ENCODE assay signal across 16 cellular contexts in the genomic region with DNA sequence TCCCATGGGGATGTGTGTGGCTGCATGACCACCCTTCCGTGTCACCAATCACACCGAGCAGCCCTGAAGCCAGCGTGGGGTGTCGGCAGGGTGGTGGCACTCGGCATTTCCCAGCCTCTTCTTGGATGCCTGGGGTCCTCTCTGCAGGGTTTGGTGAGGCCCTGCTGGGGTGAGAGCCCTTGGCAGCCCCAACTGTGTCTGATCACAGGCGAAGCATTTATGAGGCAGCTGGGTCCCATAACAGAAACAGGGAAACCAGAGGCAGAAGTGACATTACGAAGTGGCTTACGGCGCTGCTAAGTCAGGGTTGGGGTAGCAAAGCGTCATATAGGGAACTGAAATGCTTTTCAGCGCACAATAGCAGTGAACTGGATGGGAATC.
A peak's percentile ranks its signal among the peaks of the same experiment; 100 is the strongest.
DNase-seq lines count a peak whose midpoint lies in the region; ATAC-seq and TF ChIP-seq lines count a peak whose summit lies in the region.
"Had no signal": no experiment of that assay in that cellular context is flagged by ENCODE, and none has a peak within 500 bp of the region (broad histone marks: within the 10 kb centered on the region; RNA-seq: fewer than 3 reads in every experiment).

No MANE protein-coding gene starts in this region.

- H3K9me3 ChIP-seq in SK-N-MC (ENCODE audit: low read depth, low read length) (no peaks in the 10 kb centered on the region), hepatocyte (ENCODE audit: low read depth) (no peaks in the 10 kb centered on the region)
- H3K9me3 ChIP-seq in naive thymus-derived CD4-positive, alpha-beta T cell (ENCODE audit: control insufficient read depth in 2 of 3, low read length in 3 of 3): no peaks in the 10 kb centered on the region
- H3K9me3 ChIP-seq: right atrium auricular region, transverse colon had no signal

- H4K20me1 ChIP-seq in GM23338 (replicated peaks; ENCODE audit: insufficient read depth): no peaks in the 10 kb centered on the region
- no peaks in the 10 kb centered on the region for H4K20me1 ChIP-seq in hepatocyte (ENCODE audit: insufficient read depth, poor library complexity, severe bottlenecking)

- no peaks in the 10 kb centered on the region for H3K36me3 Mint-ChIP-seq in GM23338 (ENCODE audit: low read depth)
- no peaks in the 10 kb centered on the region for H3K36me3 Mint-ChIP-seq in naive thymus-derived CD4-positive, alpha-beta T cell
- H3K36me3 Mint-ChIP-seq: mesothelial cell of epicardium had no signal

- CTCF ChIA-PET in naive thymus-derived CD4-positive, alpha-beta T cell (lab: Charles Lee): no interaction called here

- peaks cover 15% of the 10 kb centered on the region for H3K4me1 ChIP-seq in GM23338 (ENCODE audit: insufficient read depth)
- peaks cover 0 to 13% of the 10 kb centered on the region in 2 donors for H3K4me1 ChIP-seq in naive thymus-derived CD4-positive, alpha-beta T cell (ENCODE audit: control insufficient read depth in 2 of 2, insufficient read depth in 2 of 2, low read length in 2 of 2)
- no peaks in the 10 kb centered on the region for H3K4me1 ChIP-seq in hepatocyte (ENCODE audit: insufficient read depth)
- H3K4me1 ChIP-seq: transverse colon had no signal

- H3K4me2 ChIP-seq in GM23338 (no peak overlapping the region), hepatocyte (no peak overlapping the region)

- TF ChIP-seq CTCF in GM12864 (IDR thresholded peaks at IDR 0.05; ENCODE audit: low read depth, low read length, missing control alignments) (no peak), GM23338 (conservative IDR thresholded peaks at IDR 0.05; ENCODE audit: low read depth in 2 of 2) (no peak), hepatocyte (IDR thresholded peaks at IDR 0.05; ENCODE audit: poor library complexity) (no peak)

- H3K9me3 Mint-ChIP-seq in GM23338: no peaks in the 10 kb centered on the region
- H3K9me3 Mint-ChIP-seq in naive thymus-derived CD4-positive, alpha-beta T cell: no peaks in the 10 kb centered on the region
- H3K9me3 Mint-ChIP-seq: activated CD4-positive, alpha-beta memory T cell treated with anti-CD3 and anti-CD28 coated beads, Interleukin-2, amount 10 ng/mL, durations not matched to agents 7 days and 5 days; mesothelial cell of epicardium had no signal

- no peaks in the 10 kb centered on the region for H3K27me3 ChIP-seq in GM23338 (ENCODE audit: insufficient read depth)
- H3K27me3 ChIP-seq in naive thymus-derived CD4-positive, alpha-beta T cell (ENCODE audit: control insufficient read depth in 2 of 2, insufficient read depth in 2 of 2, low read length in 2 of 2): no peaks in the 10 kb centered on the region
- H3K27me3 ChIP-seq in hepatocyte: no peaks in the 10 kb centered on the region
- H3K27me3 ChIP-seq: right atrium auricular region had no signal

- WGBS in hepatocyte (ENCODE audit: low lambda C conversion rate, missing lambda C conversion rate): 75% methylated on average over 11 of the region's 11 CpGs

- no peaks in the 10 kb centered on the region for H3K36me3 ChIP-seq in GM23338 (ENCODE audit: insufficient read depth)
- no peaks in the 10 kb centered on the region for H3K36me3 ChIP-seq in SK-N-MC (ENCODE audit: insufficient read depth, low read length)
- no peaks in the 10 kb centered on the region for H3K36me3 ChIP-seq in naive thymus-derived CD4-positive, alpha-beta T cell (ENCODE audit: control insufficient read depth in 2 of 3, insufficient read depth in 3 of 3, low read length in 3 of 3)
- no peaks in the 10 kb centered on the region for H3K36me3 ChIP-seq in hepatocyte (replicated peaks; ENCODE audit: insufficient read depth, low read depth)
- H3K36me3 ChIP-seq: right atrium auricular region, transverse colon had no signal

- peak overlapping the region; percentile 1; the same call in 1 of the 2 replicates for H3K4me3 ChIP-seq in GM12864 (ENCODE audit: low read depth, low read length)
- H3K4me3 ChIP-seq in GM23338: no peak overlapping the region
- 0 out of 2 replicates have a peak overlapping the region, but pooled peaks have one; percentile 28 for H3K4me3 ChIP-seq in SK-N-MC
- no peak overlapping the region for H3K4me3 ChIP-seq in naive thymus-derived CD4-positive, alpha-beta T cell (ENCODE audit: low read length)
- H3K4me3 ChIP-seq in hepatocyte: no peak overlapping the region
- H3K4me3 ChIP-seq: right atrium auricular region, transverse colon had no signal

- peak overlapping the region; percentile 85 for H3K27ac Mint-ChIP-seq in GM23338
- peak overlapping the region in 1 of 9 donors; percentile 6 for H3K27ac Mint-ChIP-seq in naive thymus-derived CD4-positive, alpha-beta T cell
- H3K27ac Mint-ChIP-seq: activated CD4-positive, alpha-beta memory T cell treated with anti-CD3 and anti-CD28 coated beads, Interleukin-2, amount 10 ng/mL, durations not matched to agents 7 days and 5 days; mesothelial cell of epicardium had no signal

- ATAC-seq in GM23338 (no peak), GM21528 (IDR thresholded peaks at IDR 0.05; ENCODE audit: low FRiP score, unreplicated experiment) (no peak)
- ATAC-seq in naive thymus-derived CD4-positive, alpha-beta T cell: peak; percentile 26

- no peak for DNase-seq in GM12864 (ENCODE audit: low read depth)
- no peak for DNase-seq in GM23338 (ENCODE audit: low spot score)
- DNase-seq in SK-N-MC (ENCODE audit: low read depth, low spot score): no peak
- DNase-seq in naive thymus-derived CD4-positive, alpha-beta T cell: no peak
- DNase-seq in hepatocyte (ENCODE audit: low spot score): no peak
- no peak for DNase-seq in stimulated activated CD4-positive, alpha-beta T cell treated with anti-CD3 and anti-CD28 coated beads, Interleukin-2, amount 100 ng/mL, for 24 hours
- no peak for DNase-seq in T-helper 1 cell
- DNase-seq: activated CD4-positive, alpha-beta memory T cell treated with anti-CD3 and anti-CD28 coated beads, Interleukin-2, amount 10 ng/mL, durations not matched to agents 7 days and 5 days; effector CD4-positive, alpha-beta T cell; NCI-H1417 treated with DMSO at 0.1 percent for 48 hours; NCI-H748 treated with DMSO at 0.1 percent for 48 hours; transverse colon had no signal

- peak overlapping the region; percentile 57 for H2AFZ ChIP-seq in GM23338
- no peak overlapping the region for H2AFZ ChIP-seq in hepatocyte

- H3F3A ChIP-seq in GM23338 (replicated peaks; ENCODE audit: low read depth): peaks cover 6% of the 10 kb centered on the region

- peaks cover 13% of the 10 kb centered on the region for H3K27me3 Mint-ChIP-seq in GM23338 (ENCODE audit: insufficient read depth, low read depth, poor library complexity)
- no peaks in the 10 kb centered on the region for H3K27me3 Mint-ChIP-seq in naive thymus-derived CD4-positive, alpha-beta T cell

- 0 out of 2 replicates have a peak overlapping the region, but pooled peaks have one; percentile 85 for H3K27ac ChIP-seq in GM23338 (ENCODE audit: low read depth)
- H3K27ac ChIP-seq in SK-N-MC: peak overlapping the region; percentile 19; the same call in 1 of the 2 replicates
- no peak overlapping the region for H3K27ac ChIP-seq in naive thymus-derived CD4-positive, alpha-beta T cell (ENCODE audit: low read depth, low read length)
- H3K27ac ChIP-seq in hepatocyte: no peak overlapping the region
- H3K27ac ChIP-seq: HL-60 had no signal

- H3K79me2 ChIP-seq in GM23338 (replicated peaks; ENCODE audit: insufficient read depth) (no peaks in the 10 kb centered on the region), hepatocyte (no peaks in the 10 kb centered on the region)

- no peak overlapping the region for H3K4me3 Mint-ChIP-seq in GM23338
- no peak overlapping the region for H3K4me3 Mint-ChIP-seq in naive thymus-derived CD4-positive, alpha-beta T cell
- H3K4me3 Mint-ChIP-seq: activated CD4-positive, alpha-beta memory T cell treated with anti-CD3 and anti-CD28 coated beads, Interleukin-2, amount 10 ng/mL, durations not matched to agents 7 days and 5 days; mesothelial cell of epicardium had no signal

- intact Hi-C loops in naive thymus-derived CD4-positive, alpha-beta T cell (cut with micrococcal nuclease): no loop called here

- no peaks in the 10 kb centered on the region for H3K9me2 ChIP-seq in GM23338 (ENCODE audit: insufficient read depth)
- H3K9me2 ChIP-seq in hepatocyte (replicated peaks; ENCODE audit: insufficient read depth): no peaks in the 10 kb centered on the region

- H3K9ac ChIP-seq in SK-N-MC (ENCODE audit: insufficient read length): no peak overlapping the region

- POLR2A ChIA-PET in naive thymus-derived CD4-positive, alpha-beta T cell (lab: Charles Lee): interaction anchor here (1.6 kb wide), 1 partner anchor 23 kb away, joined by 4 read pairs; no protein-coding TSS in a partner anchor

- H3K4me1 Mint-ChIP-seq in GM23338: peaks cover 53% of the 10 kb centered on the region
- peaks cover 16 to 28% (median 19%) of the 10 kb centered on the region in 7 donors for H3K4me1 Mint-ChIP-seq in naive thymus-derived CD4-positive, alpha-beta T cell

TF ChIP-seq in GM23338, 12 proteins besides CTCF, POLR2A, EP300 and RAD21:
- TF ChIP-seq EZH2phosphoT487 (IDR thresholded peaks at IDR 0.05; ENCODE audit: unreplicated experiment): no peak
- no peak for TF ChIP-seq STAT1 (IDR thresholded peaks at IDR 0.05; ENCODE audit: unreplicated experiment)
- TF ChIP-seq EZH2 (IDR thresholded peaks at IDR 0.05; ENCODE audit: low read depth, unreplicated experiment): no peak

Comparison
In these comparisons a context has a peak if more than half of its experiments do, and no peak if none do; other contexts are left out.
1. H3K4me3 ChIP-seq: peak in GM12864 (single experiment) and SK-N-MC (single experiment); none in GM23338 (single experiment), naive thymus-derived CD4-positive, alpha-beta T cell (single experiment) and hepatocyte (single experiment).
2. H3K27ac ChIP-seq: peak in GM23338 (single experiment) and SK-N-MC (single experiment); none in naive thymus-derived CD4-positive, alpha-beta T cell (single experiment) and hepatocyte (single experiment).